18 cellular contexts compared by ENCODE assay signal in the genomic region with DNA sequence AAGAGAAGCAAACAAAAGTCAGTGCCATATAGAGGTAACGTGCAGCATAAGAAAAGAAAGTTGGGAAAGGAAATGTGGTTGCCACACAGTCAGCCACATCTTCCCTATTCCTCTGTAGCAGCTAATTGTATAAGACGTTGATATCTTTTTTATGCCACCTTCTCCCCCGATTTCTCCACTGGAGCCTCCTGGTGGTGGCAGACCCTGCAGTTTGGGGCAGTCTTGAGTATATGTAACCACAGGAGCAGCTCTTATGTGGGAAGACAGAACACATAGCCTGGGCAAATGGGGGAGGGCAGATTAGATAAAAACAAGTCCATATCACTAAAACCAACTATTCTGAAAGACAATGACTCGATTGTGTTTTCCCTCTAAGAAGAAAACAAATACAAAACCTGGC.
DNase-seq lines count a peak whose midpoint lies in the region; ATAC-seq and TF ChIP-seq lines count a peak whose summit lies in the region.
"Had no signal": no experiment of that assay in that cellular context is flagged by ENCODE, and none has a peak within 500 bp of the region (broad histone marks: within the 10 kb centered on the region; RNA-seq: fewer than 3 reads in every experiment).

No MANE protein-coding gene starts in this region.

- peaks cover 9 to 14% of the 10 kb centered on the region in 2 donors for H3K9me3 Mint-ChIP-seq in effector memory CD8-positive, alpha-beta T cell
- H3K9me3 Mint-ChIP-seq: activated naive CD4-positive, alpha-beta T cell treated with anti-CD3 and anti-CD28 coated beads, Interleukin-2, amount 10 ng/mL, durations not matched to agents 7 days and 5 days; activated T-cell treated with anti-CD3 and anti-CD28 coated beads, Interleukin-2, amount 50 U/mL, for 4 hours; CD8-positive, alpha-beta T cell had no signal

- no peak overlapping the region for H3K4me2 ChIP-seq in mesenchymal stem cell (ENCODE audit: low read length, poor library complexity, severe bottlenecking)

- H3K27me3 ChIP-seq in left ventricle myocardium inferior (ENCODE audit: low read depth) (no peaks in the 10 kb centered on the region), mesenchymal stem cell (ENCODE audit: control insufficient read depth in 1 of 2, insufficient read depth in 1 of 2, low read length in 2 of 2) (no peaks in the 10 kb centered on the region)
- H3K27me3 ChIP-seq: ascending aorta, suprapubic skin had no signal

- H4K91ac ChIP-seq in mesenchymal stem cell (ENCODE audit: low read length) = no peak overlapping the region

- no peak overlapping the region for H2AK5ac ChIP-seq in mesenchymal stem cell (ENCODE audit: low read length, severe bottlenecking)

- 67% methylated on average over 1 of the region's 4 CpGs for WGBS in mesenchymal stem cell

- no peak overlapping the region for H2BK15ac ChIP-seq in mesenchymal stem cell (ENCODE audit: low read depth, poor library complexity, severe bottlenecking)

- no peak for ATAC-seq in Right ventricle myocardium superior (ENCODE audit: poor library complexity)
- no peak for ATAC-seq in effector memory CD8-positive, alpha-beta T cell (replicated peaks)
- ATAC-seq: activated T-cell treated with anti-CD3 and anti-CD28 coated beads, Interleukin-2, amount 50 U/mL, for 4 hours; CD8-positive, alpha-beta T cell had no signal

- no peak overlapping the region for H3K18ac ChIP-seq in mesenchymal stem cell (ENCODE audit: low read depth in 1 of 2, low read length in 2 of 2)

- no peak overlapping the region for H3K9ac ChIP-seq in mesenchymal stem cell (ENCODE audit: low read length)

- no peak overlapping the region for H2AFZ ChIP-seq in mesenchymal stem cell (ENCODE audit: low read depth, low read length)

- H3K14ac ChIP-seq in mesenchymal stem cell (ENCODE audit: low read length in 2 of 2) = no peak overlapping the region

- no peak overlapping the region for H4K8ac ChIP-seq in mesenchymal stem cell (ENCODE audit: low read length)

- H3K4me1 ChIP-seq in left ventricle myocardium inferior = peaks cover 76% of the 10 kb centered on the region
- no peaks in the 10 kb centered on the region for H3K4me1 ChIP-seq in mesenchymal stem cell (ENCODE audit: control insufficient read depth, insufficient read depth, low read depth, low read length)
- H3K4me1 ChIP-seq: ascending aorta, suprapubic skin had no signal

- H2BK5ac ChIP-seq in mesenchymal stem cell (ENCODE audit: low read depth, low read length, poor library complexity, severe bottlenecking) = no peak overlapping the region

- H3K27ac ChIP-seq in left ventricle myocardium inferior (replicated peaks) (peak overlapping the region; percentile 69), mesenchymal stem cell (ENCODE audit: low read length, poor library complexity, severe bottlenecking) (no peak overlapping the region)
- H3K27ac ChIP-seq: ascending aorta, suprapubic skin had no signal

- no peaks in the 10 kb centered on the region for H3K4me1 Mint-ChIP-seq in effector memory CD8-positive, alpha-beta T cell (ENCODE audit: low read depth in 2 of 2)
- H3K4me1 Mint-ChIP-seq: activated naive CD4-positive, alpha-beta T cell treated with anti-CD3 and anti-CD28 coated beads, Interleukin-2, amount 10 ng/mL, durations not matched to agents 7 days and 5 days had no signal

- no peaks in the 10 kb centered on the region for H3K79me1 ChIP-seq in mesenchymal stem cell (replicated peaks; ENCODE audit: low read length, poor library complexity, severe bottlenecking)

- H3K27ac Mint-ChIP-seq in effector memory CD8-positive, alpha-beta T cell = no peak overlapping the region
- H3K27ac Mint-ChIP-seq: activated naive CD4-positive, alpha-beta T cell treated with anti-CD3 and anti-CD28 coated beads, Interleukin-2, amount 10 ng/mL, durations not matched to agents 7 days and 5 days; CD8-positive, alpha-beta T cell had no signal

- H3K36me3 Mint-ChIP-seq in effector memory CD8-positive, alpha-beta T cell (ENCODE audit: insufficient read depth) = no peaks in the 10 kb centered on the region
- H3K36me3 Mint-ChIP-seq: activated naive CD4-positive, alpha-beta T cell treated with anti-CD3 and anti-CD28 coated beads, Interleukin-2, amount 10 ng/mL, durations not matched to agents 7 days and 5 days; CD8-positive, alpha-beta T cell had no signal

- H2BK12ac ChIP-seq in mesenchymal stem cell (ENCODE audit: low read length in 2 of 2) = no peak overlapping the region

- H3K4me3 ChIP-seq in left ventricle myocardium inferior (no peak overlapping the region), mesenchymal stem cell (ENCODE audit: insufficient read depth in 1 of 2, low read depth in 1 of 2, low read length in 2 of 2) (no peak overlapping the region)
- H3K4me3 ChIP-seq: ascending aorta, suprapubic skin had no signal

- H3K27me3 Mint-ChIP-seq in effector memory CD8-positive, alpha-beta T cell = no peaks in the 10 kb centered on the region
- H3K27me3 Mint-ChIP-seq: activated naive CD4-positive, alpha-beta T cell treated with anti-CD3 and anti-CD28 coated beads, Interleukin-2, amount 10 ng/mL, durations not matched to agents 7 days and 5 days had no signal

- H3K9me3 ChIP-seq in left ventricle myocardium inferior (replicated peaks) (no peaks in the 10 kb centered on the region), mesenchymal stem cell (ENCODE audit: control insufficient read depth, low read length) (no peaks in the 10 kb centered on the region)
- H3K9me3 ChIP-seq: ascending aorta, suprapubic skin had no signal

- H2BK120ac ChIP-seq in mesenchymal stem cell (ENCODE audit: low read depth, low read length) = no peak overlapping the region

- H3K4me3 Mint-ChIP-seq in effector memory CD8-positive, alpha-beta T cell = no peak overlapping the region
- H3K4me3 Mint-ChIP-seq: activated naive CD4-positive, alpha-beta T cell treated with anti-CD3 and anti-CD28 coated beads, Interleukin-2, amount 10 ng/mL, durations not matched to agents 7 days and 5 days; activated T-cell treated with anti-CD3 and anti-CD28 coated beads, Interleukin-2, amount 50 U/mL, for 4 hours; CD8-positive, alpha-beta T cell had no signal

- intact Hi-C loops in left ventricle myocardium inferior (cut with micrococcal nuclease) = no loop called here
- intact Hi-C loops in Right ventricle myocardium superior (cut with DNase I) = no loop called here

- no peak overlapping the region for H3K23ac ChIP-seq in mesenchymal stem cell (ENCODE audit: low read length in 2 of 2)

- no peak overlapping the region for H3K4ac ChIP-seq in mesenchymal stem cell (ENCODE audit: low read depth in 1 of 2, low read length in 2 of 2)

- H3K36me3 ChIP-seq in left ventricle myocardium inferior (no peaks in the 10 kb centered on the region), mesenchymal stem cell (ENCODE audit: control insufficient read depth in 1 of 2, insufficient read depth in 2 of 2, low read depth in 1 of 2, low read length in 2 of 2) (no peaks in the 10 kb centered on the region)
- H3K36me3 ChIP-seq: ascending aorta, suprapubic skin had no signal

- DNase-seq in left ventricle myocardium inferior = no peak
- no peak for DNase-seq in Right ventricle myocardium superior
- DNase-seq in Kasumi-1 (lab: John Stamatoyannopoulos, UW) = peak; percentile 61 to 69
- DNase-seq in SKM-1 treated with dmso at 0.1 percent for 144 hours (lab: John Stamatoyannopoulos, UW; ENCODE audit: unreplicated experiment) = peak; percentile 38
- DNase-seq in effector memory CD8-positive, alpha-beta T cell = no peak
- no peak for DNase-seq in mesenchymal stem cell
- DNase-seq in NCI-H226 = no peak
- DNase-seq: activated naive CD4-positive, alpha-beta T cell treated with anti-CD3 and anti-CD28 coated beads, Interleukin-2, amount 10 ng/mL, durations not matched to agents 7 days and 5 days; activated T-cell treated with anti-CD3 and anti-CD28 coated beads, Interleukin-2, amount 50 U/mL, for 4 hours; CD8-positive, alpha-beta T cell; DMS79 treated with DMSO at 0.1 percent for 48 hours; glutamatergic neuron; NCI-H1417; NK-92 treated with Interleukin-12 subunit alpha and Interleukin-12 subunit beta, amount 100 ng/mL, for 24 hours; retina; SHP77 treated with DMSO at 0.1 percent for 48 hours had no signal

- no peak for TF ChIP-seq CTCF in left ventricle myocardium inferior (IDR thresholded peaks at IDR 0.05; ENCODE audit: borderline replicate concordance)

Comparison
In these comparisons a context has a peak if more than half of its experiments do, and no peak if none do; other contexts are left out.
1. DNase-seq: peak in Kasumi-1 (2 of 2) and SKM-1 treated with dmso at 0.1 percent for 144 hours (single experiment); none in left ventricle myocardium inferior (single experiment), Right ventricle myocardium superior (single experiment), effector memory CD8-positive, alpha-beta T cell (0 of 3), mesenchymal stem cell (single experiment) and NCI-H226 (single experiment).